Comparison of ENCODE assay signal across 1 cellular context in the genomic region with DNA sequence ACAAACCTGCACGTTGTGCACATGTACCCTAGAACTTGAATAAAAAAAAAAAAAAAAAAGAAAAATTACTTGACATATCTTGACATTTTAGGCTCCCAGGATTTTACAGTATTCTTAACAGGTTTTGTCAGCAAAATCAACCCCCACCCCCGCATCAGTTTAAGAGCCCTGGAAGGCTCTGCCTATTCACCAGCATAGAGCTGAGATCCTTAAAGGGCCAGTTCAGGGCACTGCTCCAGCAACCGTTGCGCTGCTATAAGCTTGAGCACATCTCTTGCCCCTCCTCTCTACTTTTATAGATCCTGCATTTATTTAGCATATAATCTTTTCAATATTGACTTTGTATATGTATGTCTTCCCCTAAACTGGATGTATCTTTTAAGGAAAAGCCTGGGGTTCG.
TF ChIP-seq lines count a peak whose summit lies in the region.

No MANE protein-coding gene starts in this region.

TF ChIP-seq in endothelial cell of umbilical vein, 7 proteins besides CTCF, POLR2A, EP300 and RAD21:
- no peak for TF ChIP-seq MYC (IDR thresholded peaks at IDR 0.05; ENCODE audit: low read depth, low read length)
- TF ChIP-seq JUN (IDR thresholded peaks at IDR 0.05; ENCODE audit: borderline replicate concordance, insufficient read depth, insufficient read length, low read depth), result no peak
